In genomic region chr1:27940297-27940696, GRCh38 we compare ENCODE assay signal across 8 cellular contexts. TPM values are rescaled to one million over a fixed set of nuclear protein-coding genes. Genes with fewer than 3 reads are reported as not detected.
DNase-seq lines count a peak whose midpoint lies in the region; ATAC-seq lines count a peak whose summit lies in the region.

No MANE protein-coding gene starts in this region.

- DNase-seq in NCI-H345 (lab: John Stamatoyannopoulos, UW) (peak; percentile 11), NCI-H345 treated with DMSO at 0.1 percent for 48 hours (lab: John Stamatoyannopoulos, UW; ENCODE audit: unreplicated experiment) (no peak), left colon (peak; percentile 39 to 66)
- DNase-seq in activated naive CD8-positive, alpha-beta T cell treated with anti-CD3 and anti-CD28 coated beads, Interleukin-2, amount 10 ng/mL, durations not matched to agents 7 days and 5 days: peak; percentile 65
- peak; percentile 42 for DNase-seq in stimulated activated CD8-positive, alpha-beta memory T cell treated with anti-CD3 and anti-CD28 coated beads, Interleukin-4, amount 100 ng/mL, for 24 hours (ENCODE audit: low read depth)

- intact Hi-C loops in left colon (cut with DNase I, micrococcal nuclease): no loop called here

- no peaks in the 10 kb centered on the region for H3K9me3 Mint-ChIP-seq in T-helper 1 cell treated with Interleukin-12 subunit alpha and Interleukin-12 subunit beta and Interleukin-4 antibody, amounts not matched to agents 30 μg/mL and 1 μg/mL, for 36 hours
- no peaks in the 10 kb centered on the region for H3K9me3 Mint-ChIP-seq in activated naive CD8-positive, alpha-beta T cell treated with anti-CD3 and anti-CD28 coated beads, Interleukin-2, amount 10 ng/mL, durations not matched to agents 7 days and 5 days

- peaks cover 7% of the 10 kb centered on the region for H3K27me3 Mint-ChIP-seq in T-helper 1 cell treated with Interleukin-12 subunit alpha and Interleukin-12 subunit beta and Interleukin-4 antibody, amounts not matched to agents 30 μg/mL and 1 μg/mL, for 36 hours (ENCODE audit: low read depth)
- peaks cover 9% of the 10 kb centered on the region for H3K27me3 Mint-ChIP-seq in activated naive CD8-positive, alpha-beta T cell treated with anti-CD3 and anti-CD28 coated beads, Interleukin-2, amount 10 ng/mL, durations not matched to agents 7 days and 5 days

- peak overlapping the region; percentile 69 for H3K27ac Mint-ChIP-seq in T-helper 1 cell treated with Interleukin-12 subunit alpha and Interleukin-12 subunit beta and Interleukin-4 antibody, amounts not matched to agents 30 μg/mL and 1 μg/mL, for 36 hours
- H3K27ac Mint-ChIP-seq in activated naive CD8-positive, alpha-beta T cell treated with anti-CD3 and anti-CD28 coated beads, Interleukin-2, amount 10 ng/mL, durations not matched to agents 7 days and 5 days: peak overlapping the region; percentile 75

- POLR2A ChIA-PET in activated naive CD8-positive, alpha-beta T cell treated with anti-CD3 and anti-CD28 coated beads, Interleukin-2, amount 10 ng/mL, durations not matched to agents 7 days and 5 days (lab: Charles Lee): interaction anchor here (1.1 to 1.5 kb wide), 3 partner anchors 13 to 148 kb away, joined by 3 to 5 read pairs (median 3); partner anchors contain the start of genes EYA3 and XKR8

- peak; percentile 75 for ATAC-seq in activated naive CD8-positive, alpha-beta T cell treated with anti-CD3 and anti-CD28 coated beads, Interleukin-2, amount 10 ng/mL, durations not matched to agents 7 days and 5 days (ENCODE audit: low read depth)
- ATAC-seq in left colon: peak; percentile 41
- ATAC-seq in HG02759 (IDR thresholded peaks at IDR 0.05; ENCODE audit: unreplicated experiment): no peak
- ATAC-seq in HG03139 (IDR thresholded peaks at IDR 0.05; ENCODE audit: unreplicated experiment): no peak

- no peak overlapping the region for H3K4me3 Mint-ChIP-seq in T-helper 1 cell treated with Interleukin-12 subunit alpha and Interleukin-12 subunit beta and Interleukin-4 antibody, amounts not matched to agents 30 μg/mL and 1 μg/mL, for 36 hours
- no peak overlapping the region for H3K4me3 Mint-ChIP-seq in activated naive CD8-positive, alpha-beta T cell treated with anti-CD3 and anti-CD28 coated beads, Interleukin-2, amount 10 ng/mL, durations not matched to agents 7 days and 5 days

- H3K36me3 Mint-ChIP-seq in T-helper 1 cell treated with Interleukin-12 subunit alpha and Interleukin-12 subunit beta and Interleukin-4 antibody, amounts not matched to agents 30 μg/mL and 1 μg/mL, for 36 hours (ENCODE audit: low read depth): no peaks in the 10 kb centered on the region
- no peaks in the 10 kb centered on the region for H3K36me3 Mint-ChIP-seq in activated naive CD8-positive, alpha-beta T cell treated with anti-CD3 and anti-CD28 coated beads, Interleukin-2, amount 10 ng/mL, durations not matched to agents 7 days and 5 days

- H3K4me1 Mint-ChIP-seq in T-helper 1 cell treated with Interleukin-12 subunit alpha and Interleukin-12 subunit beta and Interleukin-4 antibody, amounts not matched to agents 30 μg/mL and 1 μg/mL, for 36 hours (ENCODE audit: low read depth): peaks cover 34% of the 10 kb centered on the region
- peaks cover 36% of the 10 kb centered on the region for H3K4me1 Mint-ChIP-seq in activated naive CD8-positive, alpha-beta T cell treated with anti-CD3 and anti-CD28 coated beads, Interleukin-2, amount 10 ng/mL, durations not matched to agents 7 days and 5 days

RNA-seq across cellular contexts. Expression of gene SMPDL3B, which starts 5.5 kb away (rescaled TPM):
- total RNA-seq in activated naive CD8-positive, alpha-beta T cell treated with anti-CD3 and anti-CD28 coated beads, Interleukin-2, amount 10 ng/mL, durations not matched to agents 7 days and 5 days: under 1 TPM; 0.64 to 0.99 TPM
- 10 to 100 TPM; 57.1 to 62.4 TPM for total RNA-seq in left colon

RNA-seq across cellular contexts. Expression of gene XKR8, which starts 19.5 kb away (rescaled TPM):
- 1 to 10 TPM; 8.7 to 9.0 TPM for total RNA-seq in activated naive CD8-positive, alpha-beta T cell treated with anti-CD3 and anti-CD28 coated beads, Interleukin-2, amount 10 ng/mL, durations not matched to agents 7 days and 5 days
- 1 to 10 TPM; 8.4 to 9.9 TPM for total RNA-seq in left colon

RNA-seq across cellular contexts. Expression of gene RPA2, which starts 25.9 kb away (rescaled TPM):
- total RNA-seq in activated naive CD8-positive, alpha-beta T cell treated with anti-CD3 and anti-CD28 coated beads, Interleukin-2, amount 10 ng/mL, durations not matched to agents 7 days and 5 days: 10 to 100 TPM; 72.1 to 73.7 TPM
- total RNA-seq in left colon: 10 to 100 TPM; 21.2 to 23.1 TPM

Comparison
In these comparisons a context has a peak if more than half of its experiments do, and no peak if none do; other contexts are left out.
1. ATAC-seq: peak in activated naive CD8-positive, alpha-beta T cell treated with anti-CD3 and anti-CD28 coated beads, Interleukin-2, amount 10 ng/mL, durations not matched to agents 7 days and 5 days (single experiment) and left colon (single experiment); none in HG02759 (single experiment) and HG03139 (single experiment).
2. RNA of gene SMPDL3B, which starts 5.5 kb away (total RNA-seq): 57.1 to 62.4 TPM in left colon; 0.64 to 0.99 TPM in activated naive CD8-positive, alpha-beta T cell treated with anti-CD3 and anti-CD28 coated beads, Interleukin-2, amount 10 ng/mL, durations not matched to agents 7 days and 5 days; every median in the first group is over 10 times any median in the second.